In the genomic region with DNA sequence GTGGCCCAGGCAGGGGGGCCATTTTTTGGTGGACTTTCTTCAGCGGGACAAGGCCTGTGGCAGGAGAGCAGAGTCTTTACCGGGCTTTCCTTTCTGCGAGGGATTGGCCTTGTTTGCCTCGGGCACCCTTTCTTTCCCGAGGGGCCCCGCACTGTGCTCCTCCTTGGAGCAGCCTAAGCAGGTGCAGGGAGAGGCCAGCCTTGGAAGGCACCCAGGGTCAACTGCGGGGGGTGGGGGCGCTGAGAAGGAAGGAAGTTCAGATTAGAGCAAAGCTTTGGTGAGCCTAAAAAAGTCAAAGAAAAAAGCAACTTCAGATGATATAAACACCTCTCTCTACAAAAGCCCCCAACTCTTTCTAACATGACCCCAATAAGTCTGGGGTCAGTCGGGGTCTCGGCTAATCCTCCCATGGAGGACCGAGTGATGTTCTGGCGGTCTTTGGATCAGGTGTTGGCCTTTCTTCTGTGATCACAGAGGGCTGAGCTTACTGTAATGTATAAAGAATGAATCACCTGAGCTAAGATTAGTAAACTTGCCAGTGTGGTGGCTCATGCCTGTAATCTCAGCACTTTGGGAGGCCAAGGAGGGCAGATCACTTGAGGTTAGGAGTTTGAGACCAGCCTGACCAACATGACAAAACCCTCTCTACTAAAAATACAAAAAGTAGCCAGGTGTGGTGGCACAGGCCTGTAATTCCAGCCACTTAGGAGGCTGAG, we compare ENCODE assay signal across 18 cellular contexts.
DNase-seq lines count a peak whose midpoint lies in the region; ATAC-seq, FAIRE-seq and TF ChIP-seq lines count a peak whose summit lies in the region.
"Had no signal": no experiment of that assay in that cellular context is flagged by ENCODE, and none has a peak within 500 bp of the region (broad histone marks: within the 10 kb centered on the region; RNA-seq: fewer than 3 reads in every experiment).

No MANE protein-coding gene starts in this region.

- no peak overlapping the region for H3K4me2 ChIP-seq in HepG2 (ENCODE audit: low read depth, low read length)

- CTCF ChIA-PET in HepG2 (lab: Yijun Ruan, JAX; ENCODE audit: low intra/inter-chr PET ratio, low total read pairs): no interaction called here

- H3K4me1 ChIP-seq in HepG2 (ENCODE audit: insufficient read depth, low read length) (no peaks in the 10 kb centered on the region), right lobe of liver (no peaks in the 10 kb centered on the region)

- H4K20me1 ChIP-seq in HepG2 (ENCODE audit: insufficient read depth, low read length): no peaks in the 10 kb centered on the region

- H3K9me3 ChIP-seq in HepG2 (ENCODE audit: low read length): no peaks in the 10 kb centered on the region
- H3K9me3 ChIP-seq in right lobe of liver: no peaks in the 10 kb centered on the region

- no peak overlapping the region for H3K4me3 ChIP-seq in HepG2 (replicated peaks in 1 of 3; ENCODE audit: insufficient read depth in 1 of 3, low read depth in 2 of 3, low read length in 3 of 3)
- no peak overlapping the region for H3K4me3 ChIP-seq in right lobe of liver
- no peak overlapping the region for H3K4me3 ChIP-seq in bronchial epithelial cell (ENCODE audit: low read depth, low read length)

- in situ Hi-C loops in HepG2 (cut with HindIII; ENCODE audit: extremely low pct_ligation_motif_present, low pct_unique_long_range_greater_than_20kb): no loop called here

- no TSS peak for BruUV-seq in HepG2 (replicated peaks; lab: Mats Ljungman, UMichigan)

- TF ChIP-seq POLR2A in HepG2 (IDR thresholded peaks at IDR 0.05; ENCODE audit: insufficient read depth in 1 of 2, low read depth in 2 of 2, low read length in 2 of 2) (no peak), right lobe of liver (IDR thresholded peaks at IDR 0.05) (no peak)

- no peak for TF ChIP-seq EP300 in HepG2 (IDR thresholded peaks at IDR 0.05; ENCODE audit: low read depth in 2 of 2, low read length in 2 of 2)
- TF ChIP-seq EP300 in HepG2 (CRISPR knock-in tag; IDR thresholded peaks at IDR 0.05; ENCODE audit: borderline replicate concordance): no peak

- 50% methylated on average over 12 of the region's 12 CpGs for WGBS in HepG2 (ENCODE audit: low lambda C conversion rate)
- 39% methylated on average over 4 of the region's 12 CpGs for WGBS in right lobe of liver (ENCODE audit: insufficient coverage, low coverage, low lambda C conversion rate, missing lambda C conversion rate)

- H3K79me2 ChIP-seq in HepG2 (ENCODE audit: insufficient read depth, low read length): no peaks in the 10 kb centered on the region

- H2AFZ ChIP-seq in HepG2 (ENCODE audit: low read length): no peak overlapping the region

- TF ChIP-seq RAD21 in HepG2 (CRISPR knock-in tag; IDR thresholded peaks at IDR 0.05): no peak

- no peak overlapping the region for H3K9ac ChIP-seq in HepG2 (ENCODE audit: insufficient read depth, low read depth, low read length)

- DNase-seq in HepG2 (ENCODE audit: low spot score) (no peak), right lobe of liver (no peak), NCI-H460 (ENCODE audit: extremely low read depth, low read depth) (peak; percentile 46), bronchial epithelial cell (ENCODE audit: low read depth) (peak; percentile 11), urothelium cell line (ENCODE audit: low spot score) (no peak)
- no peak for DNase-seq in stimulated activated CD4-positive, alpha-beta T cell treated with anti-CD3 and anti-CD28 coated beads, Interleukin-12 subunit alpha, Interleukin-12 subunit beta, amount 100 ng/mL, for 4 hours
- DNase-seq: DMS79; Karpas-422; NCI-H1092; NCI-H2081; NCI-H2171 treated with DMSO at 0.1 percent for 48 hours; NCI-H446; NK-92 treated with Interleukin-12 subunit alpha and Interleukin-12 subunit beta, amount 100 ng/mL, for 24 hours; SHP77 treated with DMSO at 0.1 percent for 48 hours had no signal

- FAIRE-seq in HepG2 (lab: Jason Lieb, UNC) (no peak), bronchial epithelial cell (lab: Jason Lieb, UNC) (no peak), urothelium cell line (lab: Jason Lieb, UNC) (no peak)
- FAIRE-seq: HTR-8/SVneo, RCC 7860 had no signal

- POLR2A ChIA-PET in HepG2 (lab: Yijun Ruan, JAX): no interaction called here

- peaks cover 5 to 17% of the 10 kb centered on the region in 2 experiments for H3K27me3 ChIP-seq in HepG2 (ENCODE audit: control insufficient read depth in 1 of 2, insufficient read depth in 2 of 2, low read length in 2 of 2)
- no peaks in the 10 kb centered on the region for H3K27me3 ChIP-seq in right lobe of liver
- peaks cover 7% of the 10 kb centered on the region for H3K27me3 ChIP-seq in bronchial epithelial cell (ENCODE audit: control insufficient read depth, insufficient read depth, low read length)

- H3K27ac ChIP-seq in HepG2 (ENCODE audit: extremely low read length, insufficient read depth, low read length): no peak overlapping the region
- H3K27ac ChIP-seq in right lobe of liver: no peak overlapping the region
- H3K27ac ChIP-seq: C4-2B had no signal

- TF ChIP-seq CTCF in HepG2 (CRISPR knock-in tag; IDR thresholded peaks at IDR 0.05) (no peak), right lobe of liver (IDR thresholded peaks at IDR 0.05) (no peak), bronchial epithelial cell (IDR thresholded peaks at IDR 0.05; ENCODE audit: insufficient read depth, low read length, severe bottlenecking) (no peak)

- no peak for ATAC-seq in HepG2
- ATAC-seq in right lobe of liver: no peak
- no peak for ATAC-seq in HG03571 (IDR thresholded peaks at IDR 0.05; ENCODE audit: unreplicated experiment)

- H3K36me3 ChIP-seq in HepG2 (replicated peaks in 1 of 2; ENCODE audit: control insufficient read depth in 1 of 2, insufficient read depth in 2 of 2, low read length in 2 of 2) (no peaks in the 10 kb centered on the region), right lobe of liver (no peaks in the 10 kb centered on the region), bronchial epithelial cell (ENCODE audit: control insufficient read depth, insufficient read depth, low read length) (no peaks in the 10 kb centered on the region)

- intact Hi-C loops in HepG2 (cut with micrococcal nuclease; ENCODE audit: unreplicated experiment): no loop called here
- intact Hi-C loops in right lobe of liver (cut with DNase I): no loop called here

TF ChIP-seq in HepG2, 621 proteins besides CTCF, POLR2A, EP300 and RAD21:
- TF ChIP-seq ZNF460 (CRISPR knock-in tag; IDR thresholded peaks at IDR 0.05; ENCODE audit: borderline replicate concordance) (0 out of 2 replicates have a peak, but pooled peaks have one; percentile 27), TEAD2 (CRISPR knock-in tag; IDR thresholded peaks at IDR 0.05) (no peak), ZNF263 (CRISPR knock-in tag; IDR thresholded peaks at IDR 0.05) (0 out of 2 replicates have a peak, but pooled peaks have one; percentile 27)

Comparison
In these comparisons a context has a peak if more than half of its experiments do, and no peak if none do; other contexts are left out.
1. DNase-seq: peak in NCI-H460 (single experiment) and bronchial epithelial cell (single experiment); none in HepG2 (single experiment), right lobe of liver (0 of 3), urothelium cell line (single experiment) and stimulated activated CD4-positive, alpha-beta T cell treated with anti-CD3 and anti-CD28 coated beads, Interleukin-12 subunit alpha, Interleukin-12 subunit beta, amount 100 ng/mL, for 4 hours (single experiment).